ENCODE assay signal across 17 cellular contexts in genomic region chr7:41578700-41579099, GRCh38.
"Had no signal": no experiment of that assay in that cellular context is flagged by ENCODE, and none has a peak within 500 bp of the region (broad histone marks: within the 10 kb centered on the region; RNA-seq: fewer than 3 reads in every experiment).

No MANE protein-coding gene starts in this region.

- H3K27ac Mint-ChIP-seq: activated naive CD4-positive, alpha-beta T cell treated with anti-CD3 and anti-CD28 coated beads, Interleukin-2, amount 10 ng/mL, durations not matched to agents 7 days and 5 days; activated naive CD8-positive, alpha-beta T cell treated with anti-CD3 and anti-CD28 coated beads, Interleukin-2, amount 50 U/mL, for 24 hours; progenitor cell of endocrine pancreas; stimulated activated naive CD8-positive, alpha-beta T cell treated with anti-CD3 and anti-CD28 coated beads, Interleukin-15, amount 100 ng/mL, for 72 hours had no signal

- H3K4me3 Mint-ChIP-seq: activated naive CD4-positive, alpha-beta T cell treated with anti-CD3 and anti-CD28 coated beads, Interleukin-2, amount 10 ng/mL, durations not matched to agents 7 days and 5 days; activated naive CD8-positive, alpha-beta T cell treated with anti-CD3 and anti-CD28 coated beads, Interleukin-2, amount 50 U/mL, for 24 hours; activated T-cell treated with anti-CD3 and anti-CD28 coated beads, Interleukin-2, amount 50 U/mL, for 4 hours; central memory CD8-positive, alpha-beta T cell; stimulated activated naive CD8-positive, alpha-beta T cell treated with anti-CD3 and anti-CD28 coated beads, Interleukin-15, amount 100 ng/mL, for 72 hours had no signal

- ATAC-seq: activated naive CD8-positive, alpha-beta T cell treated with anti-CD3 and anti-CD28 coated beads, Interleukin-2, amount 50 U/mL, for 24 hours; activated T-cell treated with anti-CD3 and anti-CD28 coated beads, Interleukin-2, amount 50 U/mL, for 4 hours; esophagus mucosa; gastroesophageal sphincter; heart right ventricle; stimulated activated naive CD8-positive, alpha-beta T cell treated with anti-CD3 and anti-CD28 coated beads, Interleukin-15, amount 100 ng/mL, for 72 hours had no signal

- H3K4me1 Mint-ChIP-seq: activated naive CD4-positive, alpha-beta T cell treated with anti-CD3 and anti-CD28 coated beads, Interleukin-2, amount 10 ng/mL, durations not matched to agents 7 days and 5 days; activated naive CD8-positive, alpha-beta T cell treated with anti-CD3 and anti-CD28 coated beads, Interleukin-2, amount 50 U/mL, for 24 hours; central memory CD8-positive, alpha-beta T cell; stimulated activated naive CD8-positive, alpha-beta T cell treated with anti-CD3 and anti-CD28 coated beads, Interleukin-15, amount 100 ng/mL, for 72 hours had no signal

- H3K27me3 Mint-ChIP-seq: activated naive CD4-positive, alpha-beta T cell treated with anti-CD3 and anti-CD28 coated beads, Interleukin-2, amount 10 ng/mL, durations not matched to agents 7 days and 5 days; central memory CD8-positive, alpha-beta T cell; progenitor cell of endocrine pancreas; stimulated activated naive CD8-positive, alpha-beta T cell treated with anti-CD3 and anti-CD28 coated beads, Interleukin-15, amount 100 ng/mL, for 72 hours had no signal

- DNase-seq: activated CD4-positive, alpha-beta T cell treated with anti-CD3 and anti-CD28 coated beads, Interleukin-2, amount 50 U/mL, for 1 hour; activated CD4-positive, CD25-positive, alpha-beta regulatory T cell treated with anti-CD3 and anti-CD28 coated beads, Interleukin-2, amount 50 U/mL, for 72 hours; activated CD8-positive, alpha-beta memory T cell treated with anti-CD3 and anti-CD28 coated beads, Interleukin-2, amount 50 U/mL, for 4 hours; activated effector memory CD4-positive, alpha-beta T cell treated with Interleukin-2 at 50 U/mL for 16 hours; activated naive CD4-positive, alpha-beta T cell treated with anti-CD3 and anti-CD28 coated beads, Interleukin-2, amount 10 ng/mL, durations not matched to agents 7 days and 5 days; activated naive CD8-positive, alpha-beta T cell treated with anti-CD3 and anti-CD28 coated beads, Interleukin-2, amount 50 U/mL, for 24 hours; activated T-cell treated with anti-CD3 and anti-CD28 coated beads, Interleukin-2, amount 50 U/mL, for 4 hours; anterior cingulate cortex; heart right ventricle; left ventricle myocardium inferior; occipital lobe; stimulated activated naive CD8-positive, alpha-beta T cell treated with anti-CD3 and anti-CD28 coated beads, Interleukin-15, amount 100 ng/mL, for 72 hours; transverse colon had no signal

- H3K36me3 Mint-ChIP-seq: activated naive CD4-positive, alpha-beta T cell treated with anti-CD3 and anti-CD28 coated beads, Interleukin-2, amount 10 ng/mL, durations not matched to agents 7 days and 5 days had no signal
